5 cellular contexts compared by ENCODE assay signal in the genomic region with DNA sequence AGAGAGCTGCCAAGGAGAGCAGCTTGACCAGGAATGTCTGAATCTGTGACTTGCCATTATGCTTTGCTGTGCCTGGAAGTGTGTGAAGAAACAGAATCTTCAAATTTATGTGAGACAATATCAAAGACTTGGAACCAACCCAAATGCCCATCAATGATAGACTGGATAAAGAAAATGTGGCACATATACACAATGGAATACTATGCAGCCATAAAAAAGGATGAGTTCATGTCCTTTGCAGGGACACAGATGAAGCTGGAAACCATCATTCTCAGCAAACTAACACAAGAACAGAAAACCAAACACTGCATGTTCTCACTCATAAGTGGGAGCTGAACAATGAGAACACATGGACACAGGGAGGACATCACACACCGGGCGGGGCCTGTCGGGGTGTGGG. TPM values are rescaled to one million over a fixed set of nuclear protein-coding genes. Genes with fewer than 3 reads are reported as not detected.
"Had no signal": no experiment of that assay in that cellular context is flagged by ENCODE, and none has a peak within 500 bp of the region (broad histone marks: within the 10 kb centered on the region; RNA-seq: fewer than 3 reads in every experiment).

No MANE protein-coding gene starts in this region.

RNA-seq across cellular contexts. Expression of gene NOS1AP, which starts 15.5 kb away (rescaled TPM):
- total RNA-seq: OCI-LY7, RPMI7951, SJSA1 had no signal

RNA-seq across cellular contexts. Expression of gene OLFML2B, which starts 30.3 kb away (rescaled TPM):
- total RNA-seq: OCI-LY7, PC-9, T-cell had no signal
